Comparison of ENCODE assay signal across 1 cellular context in the genomic region with DNA sequence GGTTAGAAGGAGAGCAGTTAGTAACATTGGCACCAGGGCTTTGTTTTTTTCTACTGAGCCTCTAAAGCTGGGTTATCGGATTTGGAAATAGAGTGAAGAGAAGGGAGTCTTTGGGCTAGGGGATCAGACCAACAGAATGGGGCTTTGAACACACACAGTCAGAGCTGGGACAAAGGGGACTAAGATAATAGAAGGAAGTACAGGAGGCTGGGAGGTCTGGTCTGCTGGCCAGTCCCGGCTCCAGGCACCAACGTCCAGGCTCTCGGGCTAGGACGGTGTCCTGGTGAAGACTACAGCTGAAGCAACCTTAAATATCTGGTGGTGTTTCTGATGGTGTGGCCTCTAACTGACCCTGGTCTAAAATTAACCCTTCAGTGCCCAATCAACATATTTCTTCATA.
TF ChIP-seq lines count a peak whose summit lies in the region.

No MANE protein-coding gene starts in this region.

TF ChIP-seq in IMR-90, 13 proteins besides CTCF, POLR2A, EP300 and RAD21 (continued from another document):
- TF ChIP-seq CEBPB (IDR thresholded peaks at IDR 0.05; ENCODE audit: low read depth, low read length) (no peak), CHD1 (IDR thresholded peaks at IDR 0.05; ENCODE audit: low read depth, low read length) (no peak), FOS (IDR thresholded peaks at IDR 0.05; ENCODE audit: low read depth, low read length) (no peak), RFX5 (IDR thresholded peaks at IDR 0.05; ENCODE audit: low read depth, low read length) (no peak), MAFK (IDR thresholded peaks at IDR 0.05; ENCODE audit: low read depth, low read length) (no peak), MXI1 (IDR thresholded peaks at IDR 0.05; ENCODE audit: borderline replicate concordance, low read depth, low read length) (no peak)
TF ChIP-seq in IMR-90: peak in this region for 0.
